Comparison of ENCODE assay signal across 7 cellular contexts in the genomic region with DNA sequence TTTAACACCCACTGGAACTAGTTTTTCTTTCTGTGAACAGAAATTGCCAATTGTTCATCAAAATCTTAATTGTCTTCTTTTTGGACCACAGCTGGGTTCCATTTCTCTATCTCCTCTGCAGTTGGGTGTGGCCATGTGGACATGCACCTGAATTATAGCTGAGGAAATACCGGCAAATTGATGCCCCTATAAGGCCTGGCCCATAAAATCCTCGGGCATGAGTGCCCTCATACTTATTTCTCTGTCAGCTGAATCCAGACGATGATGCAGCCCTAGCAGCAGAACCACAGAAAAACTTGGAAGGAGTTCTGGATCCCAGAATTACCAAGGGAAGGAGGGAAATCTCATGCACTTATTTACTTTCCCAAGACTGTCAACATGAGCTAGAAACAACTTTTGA.
"Had no signal": no experiment of that assay in that cellular context is flagged by ENCODE, and none has a peak within 500 bp of the region (broad histone marks: within the 10 kb centered on the region; RNA-seq: fewer than 3 reads in every experiment).

No MANE protein-coding gene starts in this region.

- H3K4me3 ChIP-seq: K562 had no signal

- DNase-seq: IMR-90, KBM-7, KG1 had no signal

- H3K27ac ChIP-seq: HL-60 had no signal

- FAIRE-seq: HepG2, HTR-8/SVneo, K562 had no signal
